ENCODE assay signal across 11 cellular contexts in genomic region chr6:167371770-167372240, GRCh38. TPM values are rescaled to one million over a fixed set of nuclear protein-coding genes. Genes with fewer than 3 reads are reported as not detected.
DNase-seq lines count a peak whose midpoint lies in the region; ATAC-seq, FAIRE-seq and TF ChIP-seq lines count a peak whose summit lies in the region.
"Not testable (repeated sequence)": the region's sequence is repeated elsewhere in the genome, so short reads cannot be mapped to it uniquely, and the experiment has no call there.
"Had no signal": no experiment of that assay in that cellular context is flagged by ENCODE, and none has a peak within 500 bp of the region (broad histone marks: within the 10 kb centered on the region; RNA-seq: fewer than 3 reads in every experiment).

No MANE protein-coding gene starts in this region.

- H3K9me3 ChIP-seq in Panc1 (ENCODE audit: control insufficient read depth, insufficient read depth, low read depth, low read length); K562 (replicated peaks; ENCODE audit: control insufficient read depth, insufficient read depth, low read depth, low read length); transverse colon: not testable (repeated sequence)

- DNase-seq in GM12891 (ENCODE audit: insufficient read length, low spot score); Panc1 (ENCODE audit: low read depth, low spot score); K562 (ENCODE audit: extremely low read depth in 1 of 4, low spot score in 3 of 4); Right ventricle myocardium superior; natural killer cell; transverse colon: not testable (repeated sequence)

- ATAC-seq in GM21381 (IDR thresholded peaks at IDR 0.05; ENCODE audit: unreplicated experiment): peak; percentile 88
- peak; percentile 62 for ATAC-seq in HG03045 (IDR thresholded peaks at IDR 0.05; ENCODE audit: unreplicated experiment)
- ATAC-seq in Panc1: peak; percentile 92
- ATAC-seq in K562: peak; percentile 97
- peak; percentile 79 for ATAC-seq in Right ventricle myocardium superior (ENCODE audit: poor library complexity)
- ATAC-seq in natural killer cell: peak; percentile 44 to 78 (median 50)

- not testable (repeated sequence) for H4K20me1 ChIP-seq in K562 (replicated peaks; ENCODE audit: control insufficient read depth, insufficient read depth, low read length)

- H3K36me3 Mint-ChIP-seq in natural killer cell: not testable (repeated sequence)

- H2AFZ ChIP-seq in K562 (ENCODE audit: low read depth, low read length): not testable (repeated sequence)

- H3K4me3 Mint-ChIP-seq in natural killer cell: not testable (repeated sequence)

- in situ Hi-C loops in Panc1 (cut with HindIII; ENCODE audit: low pct_unique_long_range_greater_than_20kb, low sequenced_read_pairs); K562 (cut with MboI): not testable (repeated sequence)
- in situ Hi-C loops in transverse colon (cut with MboI; ENCODE audit: low pct_ligation_motif_present in 1 of 4, low pct_unique_long_range_greater_than_20kb in 1 of 4, low sequenced_read_pairs in 3 of 4): loop anchor here in 2 of 4 donors (25.0 kb wide), 1 partner anchor 160 kb away; no protein-coding TSS in a partner anchor

- BruUV-seq in Panc1 (replicated peaks; lab: Mats Ljungman, UMichigan); K562 (replicated peaks; lab: Mats Ljungman, UMichigan): not testable (repeated sequence)

- POLR2A ChIA-PET in Panc1 (lab: Charles Lee); K562 (lab: Yijun Ruan, JAX): not testable (repeated sequence)

- H3K4me2 ChIP-seq in K562 (ENCODE audit: insufficient read depth, low read length): not testable (repeated sequence)

- not testable (repeated sequence) for H3K9me3 Mint-ChIP-seq in natural killer cell

- not testable (repeated sequence) for H3K27me3 Mint-ChIP-seq in natural killer cell (ENCODE audit: low read depth in 2 of 2)

- peak in 1 of 2 experiments; percentile 36; a peak in 2 of 4 replicates for TF ChIP-seq RAD21 in K562 (CRISPR knock-in tag; conservative IDR thresholded peaks at IDR 0.05 in 1 of 2, IDR thresholded peaks at IDR 0.05 in 1 of 2)

- TF ChIP-seq CTCF in Panc1 (IDR thresholded peaks at IDR 0.05) (peak; percentile 74), natural killer cell (IDR thresholded peaks at IDR 0.05) (peak; percentile 39), transverse colon (IDR thresholded peaks at IDR 0.05) (peak; percentile 20 to 54 (median 41))
- TF ChIP-seq CTCF in K562 (IDR thresholded peaks at IDR 0.05 in 2 of 3, conservative IDR thresholded peaks at IDR 0.05 in 1 of 3; ENCODE audit: insufficient read depth in 2 of 3, low read depth in 1 of 3, low read length in 3 of 3): not testable (repeated sequence)

- H3K27ac Mint-ChIP-seq in natural killer cell: not testable (repeated sequence)

- peak; percentile 83 for FAIRE-seq in GM12891 (lab: Jason Lieb, UNC)
- FAIRE-seq in K562 (lab: Jason Lieb, UNC): peak; percentile 98

- not testable (repeated sequence) for H3K4me3 ChIP-seq in Panc1 (ENCODE audit: low read depth in 2 of 2, low read length in 2 of 2); K562; transverse colon

- H3K79me2 ChIP-seq in K562 (ENCODE audit: control insufficient read depth, insufficient read depth, low read length): not testable (repeated sequence)

- not testable (repeated sequence) for H3K9me1 ChIP-seq in K562 (ENCODE audit: control insufficient read depth, insufficient read depth, low read length)

- not testable (repeated sequence) for TF ChIP-seq POLR2A in GM12891 (IDR thresholded peaks at IDR 0.05; ENCODE audit: low read depth, low read length); K562 (conservative IDR thresholded peaks at IDR 0.05); transverse colon (IDR thresholded peaks at IDR 0.05)

- H3K4me1 ChIP-seq in Panc1 (ENCODE audit: control insufficient read depth, insufficient read depth, low read length); K562 (replicated peaks in 1 of 2; ENCODE audit: control insufficient read depth in 2 of 2, insufficient read depth in 2 of 2, low read length in 2 of 2); transverse colon: not testable (repeated sequence)

- H3K27me3 ChIP-seq in Panc1 (ENCODE audit: control insufficient read depth, insufficient read depth, low read length); K562 (ENCODE audit: control insufficient read depth in 2 of 2, insufficient read depth in 2 of 2, low read length in 2 of 2); transverse colon: not testable (repeated sequence)

- CTCF ChIA-PET in Panc1 (lab: Charles Lee): interaction anchor here (0.5 kb wide), 1 partner anchor 99 kb away, joined by 6 read pairs; no protein-coding TSS in a partner anchor
- CTCF ChIA-PET in K562 (lab: Yijun Ruan, JAX; ENCODE audit: low intra/inter-chr PET ratio): not testable (repeated sequence)

- H3K4me1 Mint-ChIP-seq in natural killer cell: not testable (repeated sequence)

- intact Hi-C loops in Panc1 (cut with micrococcal nuclease; ENCODE audit: unreplicated experiment); K562 (cut with micrococcal nuclease); Right ventricle myocardium superior (cut with DNase I); natural killer cell (cut with micrococcal nuclease); transverse colon (cut with DNase I; ENCODE audit: low total_unique reads): not testable (repeated sequence)

- H3K36me3 ChIP-seq in Panc1 (ENCODE audit: control insufficient read depth, insufficient read depth, low read length); K562 (ENCODE audit: control insufficient read depth, insufficient read depth, low read length); transverse colon: not testable (repeated sequence)

- 0% methylated on average over 3 of the region's 7 CpGs for WGBS in K562 (ENCODE audit: insufficient coverage, low coverage, missing lambda C conversion rate)
- 6% methylated on average over 3 of the region's 7 CpGs; no CpG with 5 or more reads in 1 of the 2 donors for WGBS in transverse colon (ENCODE audit: low coverage in 1 of 2), 2 donors

- not testable (repeated sequence) for H3K9ac ChIP-seq in K562 (ENCODE audit: insufficient read depth in 1 of 2, low read depth in 2 of 2, low read length in 2 of 2)

- not testable (repeated sequence) for H3K27ac ChIP-seq in Panc1 (ENCODE audit: low read length); K562 (ENCODE audit: extremely low read depth, low read depth, low read length); transverse colon

- TF ChIP-seq EP300 in K562 (IDR thresholded peaks at IDR 0.05; ENCODE audit: low read length); transverse colon (IDR thresholded peaks at IDR 0.05; ENCODE audit: low read depth): not testable (repeated sequence)

TF ChIP-seq in K562, 482 proteins besides CTCF, POLR2A, EP300 and RAD21:
- 0 out of 2 replicates have a peak, but pooled peaks have one; percentile 13 for TF ChIP-seq SMC3 (conservative IDR thresholded peaks at IDR 0.05; ENCODE audit: insufficient read depth, low read depth, low read length)

RNA-seq across cellular contexts. Expression of gene TTLL2, which starts 46.9 kb away (rescaled TPM):
- polyA plus RNA-seq in GM12891 (2012; ENCODE audit: low read depth, missing spikeins): not detected
- total RNA-seq in Panc1 (2021; ENCODE audit: unreplicated experiment) (not detected), K562 (2014; rRNA removed) (not detected in 2 replicates), K562 (2014; rRNA removed; fragmentation: Illumina TruSeq; extraction: Trizol) (not detected in 2 replicates), K562 (2015; rRNA removed; fragmentation: Illumina TruSeq; extraction: Trizol) (not detected in 2 replicates), K562 (2021) (not detected in 2 replicates), Right ventricle myocardium superior (not detected), natural killer cell (not detected), transverse colon (not detected)
- 0.11 TPM for polyA plus RNA-seq in Panc1 (2012; ENCODE audit: insufficient read length)
- total RNA-seq in K562 (2011; cell fraction: chromatin; rRNA removed; ENCODE audit: low replicate concordance): not detected in 2 replicates
- total RNA-seq in K562 (2011; cell fraction: nucleolus; rRNA removed): not detected in 2 replicates
- not detected in 2 replicates for total RNA-seq in K562 (2011; cell fraction: nucleoplasm; rRNA removed)
- polyA plus RNA-seq in K562 (2011; rRNA removed) (not detected in 2 replicates), K562 (2014; fragmentation: Illumina TruSeq; extraction: Trizol) (not detected in 2 replicates), K562 (2014; fragmentation: Nextera tagmentation; extraction: Ambion mirVana) (not detected), K562 (2014; rRNA removed) (not detected in 2 replicates)
- not detected in 2 replicates for polyA plus RNA-seq in K562 (2011; cell fraction: cytosol; rRNA removed)
- not detected in 2 replicates for polyA plus RNA-seq in K562 (2011; cell fraction: nucleus; rRNA removed)
- polyA plus RNA-seq in K562 (2012): not detected in 2 replicates
- polyA minus RNA-seq in K562 (2011; rRNA and poly(A)+ RNA removed): not detected in 2 replicates
- not detected in 2 replicates for polyA minus RNA-seq in K562 (2011; cell fraction: cytosol; rRNA and poly(A)+ RNA removed)
- polyA minus RNA-seq in K562 (2011; cell fraction: nucleus; rRNA and poly(A)+ RNA removed): not detected in 2 replicates
- total RNA-seq: activated CD4-positive, alpha-beta memory T cell treated with anti-CD3 and anti-CD28 coated beads, Interleukin-2, amount 10 ng/mL, durations not matched to agents 7 days and 5 days; CD4-positive, alpha-beta memory T cell; kidney epithelial cell had no signal
